Comparison of ENCODE assay signal across 18 cellular contexts in the genomic region with DNA sequence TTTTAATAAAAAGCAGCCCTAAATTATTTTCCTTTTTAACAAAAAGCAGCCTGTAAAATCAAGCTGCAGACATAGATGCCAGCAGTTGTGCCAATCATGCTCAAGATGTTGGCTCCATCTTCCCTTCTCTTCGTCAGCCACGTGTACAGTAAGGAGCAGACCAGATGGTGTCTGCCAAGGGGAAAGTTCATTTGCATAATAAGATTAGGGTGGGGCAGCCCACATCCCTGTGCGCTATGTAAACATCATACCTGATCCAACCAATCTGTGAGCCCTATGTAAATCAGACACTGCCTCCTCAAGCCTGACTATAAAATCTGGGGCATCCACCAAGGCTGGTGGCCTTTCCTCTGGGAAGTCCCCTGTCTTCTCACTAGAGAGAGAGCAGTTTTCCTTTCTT. TPM values are rescaled to one million over a fixed set of nuclear protein-coding genes. Genes with fewer than 3 reads are reported as not detected.
DNase-seq lines count a peak whose midpoint lies in the region; ATAC-seq and TF ChIP-seq lines count a peak whose summit lies in the region.
"Had no signal": no experiment of that assay in that cellular context is flagged by ENCODE, and none has a peak within 500 bp of the region (broad histone marks: within the 10 kb centered on the region; RNA-seq: fewer than 3 reads in every experiment).

No MANE protein-coding gene starts in this region.

- no peaks in the 10 kb centered on the region for H3F3A ChIP-seq in GM23338 (replicated peaks; ENCODE audit: low read depth)

- H3K27ac ChIP-seq in heart left ventricle, result no peak overlapping the region
- H3K27ac ChIP-seq in GM23338 (ENCODE audit: low read depth), result no peak overlapping the region
- H3K27ac ChIP-seq in right atrium auricular region, result no peak overlapping the region
- H3K27ac ChIP-seq: heart right ventricle, KMS-11 had no signal

- H3K27me3 Mint-ChIP-seq in stimulated activated naive CD8-positive, alpha-beta T cell treated with anti-CD3 and anti-CD28 coated beads, Interleukin-15, Interleukin-2, amounts not matched to agents 100 ng/mL and 50 ng/mL, for 24 hours, result no peaks in the 10 kb centered on the region
- H3K27me3 Mint-ChIP-seq in stimulated activated naive CD8-positive, alpha-beta T cell treated with anti-CD3 and anti-CD28 coated beads, Interleukin-15, amount 100 ng/mL, for 72 hours, result no peaks in the 10 kb centered on the region
- no peaks in the 10 kb centered on the region for H3K27me3 Mint-ChIP-seq in GM23338 (ENCODE audit: insufficient read depth, low read depth, poor library complexity)
- H3K27me3 Mint-ChIP-seq: progenitor cell of endocrine pancreas had no signal

- H3K36me3 Mint-ChIP-seq in stimulated activated naive CD8-positive, alpha-beta T cell treated with anti-CD3 and anti-CD28 coated beads, Interleukin-15, Interleukin-2, amounts not matched to agents 100 ng/mL and 50 ng/mL, for 24 hours (ENCODE audit: low read depth), result peaks cover 5% of the 10 kb centered on the region
- no peaks in the 10 kb centered on the region for H3K36me3 Mint-ChIP-seq in GM23338 (ENCODE audit: low read depth)

- no peak overlapping the region for H3K4me3 Mint-ChIP-seq in stimulated activated naive CD8-positive, alpha-beta T cell treated with anti-CD3 and anti-CD28 coated beads, Interleukin-15, Interleukin-2, amounts not matched to agents 100 ng/mL and 50 ng/mL, for 24 hours
- peak overlapping the region in 1 of 2 donors; percentile 6 for H3K4me3 Mint-ChIP-seq in stimulated activated naive CD8-positive, alpha-beta T cell treated with anti-CD3 and anti-CD28 coated beads, Interleukin-15, amount 100 ng/mL, for 72 hours
- no peak overlapping the region for H3K4me3 Mint-ChIP-seq in GM23338
- H3K4me3 Mint-ChIP-seq: nephron had no signal

- H3K9me2 ChIP-seq in GM23338 (ENCODE audit: insufficient read depth), result no peaks in the 10 kb centered on the region

- WGBS in heart left ventricle, 4 donors, result 42 to 61% (median 47%) methylated on average over 3 of the region's 3 CpGs

- H2AFZ ChIP-seq in GM23338, result no peak overlapping the region

- no peaks in the 10 kb centered on the region for H4K20me1 ChIP-seq in GM23338 (replicated peaks; ENCODE audit: insufficient read depth)

- intact Hi-C loops in heart left ventricle (cut with DNase I), result no loop called here

- ATAC-seq in stimulated activated naive CD8-positive, alpha-beta T cell treated with anti-CD3 and anti-CD28 coated beads, Interleukin-15, amount 100 ng/mL, for 72 hours, result no peak
- no peak for ATAC-seq in heart left ventricle
- ATAC-seq in GM23338, result no peak
- ATAC-seq: heart right ventricle had no signal

- no peak overlapping the region for H3K4me3 ChIP-seq in heart left ventricle
- H3K4me3 ChIP-seq in GM23338, result no peak overlapping the region
- H3K4me3 ChIP-seq in right atrium auricular region, result no peak overlapping the region
- H3K4me3 ChIP-seq: heart right ventricle had no signal

- no peak overlapping the region for H3K4me2 ChIP-seq in GM23338
- H3K4me2 ChIP-seq: KMS-11 had no signal

- TF ChIP-seq CTCF in heart left ventricle (IDR thresholded peaks at IDR 0.05), result no peak
- no peak for TF ChIP-seq CTCF in GM23338 (conservative IDR thresholded peaks at IDR 0.05; ENCODE audit: low read depth in 2 of 2)
- TF ChIP-seq CTCF in right atrium auricular region (IDR thresholded peaks at IDR 0.05), result no peak

- peaks cover 16% of the 10 kb centered on the region for H3K4me1 Mint-ChIP-seq in stimulated activated naive CD8-positive, alpha-beta T cell treated with anti-CD3 and anti-CD28 coated beads, Interleukin-15, Interleukin-2, amounts not matched to agents 100 ng/mL and 50 ng/mL, for 24 hours (ENCODE audit: low read depth)
- H3K4me1 Mint-ChIP-seq in stimulated activated naive CD8-positive, alpha-beta T cell treated with anti-CD3 and anti-CD28 coated beads, Interleukin-15, amount 100 ng/mL, for 72 hours, result no peaks in the 10 kb centered on the region
- no peaks in the 10 kb centered on the region for H3K4me1 Mint-ChIP-seq in GM23338
- H3K4me1 Mint-ChIP-seq: nephron had no signal

- H3K36me3 ChIP-seq in heart left ventricle (no peaks in the 10 kb centered on the region), GM23338 (ENCODE audit: insufficient read depth) (no peaks in the 10 kb centered on the region), right atrium auricular region (no peaks in the 10 kb centered on the region)
- H3K36me3 ChIP-seq: heart right ventricle had no signal

- no peaks in the 10 kb centered on the region for H3K79me2 ChIP-seq in GM23338 (replicated peaks; ENCODE audit: insufficient read depth)

- peak overlapping the region; percentile 72 for H3K27ac Mint-ChIP-seq in stimulated activated naive CD8-positive, alpha-beta T cell treated with anti-CD3 and anti-CD28 coated beads, Interleukin-15, Interleukin-2, amounts not matched to agents 100 ng/mL and 50 ng/mL, for 24 hours
- no peak overlapping the region for H3K27ac Mint-ChIP-seq in stimulated activated naive CD8-positive, alpha-beta T cell treated with anti-CD3 and anti-CD28 coated beads, Interleukin-15, amount 100 ng/mL, for 72 hours
- H3K27ac Mint-ChIP-seq in GM23338, result no peak overlapping the region
- H3K27ac Mint-ChIP-seq: nephron, progenitor cell of endocrine pancreas had no signal

- TF ChIP-seq POLR2A in heart left ventricle (IDR thresholded peaks at IDR 0.05), result no peak

- H3K27me3 ChIP-seq in heart left ventricle, result peaks cover 0 to 11% (median 0%) of the 10 kb centered on the region in 9 donors
- H3K27me3 ChIP-seq in GM23338 (ENCODE audit: insufficient read depth), result no peaks in the 10 kb centered on the region
- no peaks in the 10 kb centered on the region for H3K27me3 ChIP-seq in right atrium auricular region

- DNase-seq in stimulated activated naive CD8-positive, alpha-beta T cell treated with anti-CD3 and anti-CD28 coated beads, Interleukin-15, amount 100 ng/mL, for 72 hours, result no peak
- DNase-seq in NCI-H1048 (lab: John Stamatoyannopoulos, UW) (peak; percentile 5), RPMI8226 (peak; percentile 44), heart left ventricle (no peak), GM23338 (ENCODE audit: low spot score) (no peak), right atrium auricular region (ENCODE audit: low spot score) (no peak)
- DNase-seq in activated CD8-positive, alpha-beta memory T cell treated with anti-CD3 and anti-CD28 coated beads, Interleukin-2, amount 50 U/mL, for 48 hours, result no peak
- DNase-seq: activated CD4-positive, alpha-beta T cell treated with anti-CD3 and anti-CD28 coated beads for 1 hour; AML-193; anterior cingulate cortex; Calu3; effector CD4-positive, alpha-beta T cell; heart right ventricle; SIG-M5 had no signal

- no peaks in the 10 kb centered on the region for H3K9me3 Mint-ChIP-seq in stimulated activated naive CD8-positive, alpha-beta T cell treated with anti-CD3 and anti-CD28 coated beads, Interleukin-15, Interleukin-2, amounts not matched to agents 100 ng/mL and 50 ng/mL, for 24 hours
- H3K9me3 Mint-ChIP-seq in stimulated activated naive CD8-positive, alpha-beta T cell treated with anti-CD3 and anti-CD28 coated beads, Interleukin-15, amount 100 ng/mL, for 72 hours, result no peaks in the 10 kb centered on the region
- no peaks in the 10 kb centered on the region; the same call in 2 of the 3 replicates for H3K9me3 Mint-ChIP-seq in GM23338

- H3K4me1 ChIP-seq in heart left ventricle, result no peaks in the 10 kb centered on the region
- H3K4me1 ChIP-seq in GM23338 (ENCODE audit: insufficient read depth), result no peaks in the 10 kb centered on the region
- H3K4me1 ChIP-seq in right atrium auricular region, result no peaks in the 10 kb centered on the region
- H3K4me1 ChIP-seq: heart right ventricle had no signal

- H3K9me3 ChIP-seq in heart left ventricle (peaks cover 0 to 7% (median 0%) of the 10 kb centered on the region in 12 donors), right atrium auricular region (no peaks in the 10 kb centered on the region)
- H3K9me3 ChIP-seq: heart right ventricle had no signal

TF ChIP-seq in GM23338, 12 proteins besides CTCF, POLR2A, EP300 and RAD21 (continues in another document):
- TF ChIP-seq, protein P1, sequence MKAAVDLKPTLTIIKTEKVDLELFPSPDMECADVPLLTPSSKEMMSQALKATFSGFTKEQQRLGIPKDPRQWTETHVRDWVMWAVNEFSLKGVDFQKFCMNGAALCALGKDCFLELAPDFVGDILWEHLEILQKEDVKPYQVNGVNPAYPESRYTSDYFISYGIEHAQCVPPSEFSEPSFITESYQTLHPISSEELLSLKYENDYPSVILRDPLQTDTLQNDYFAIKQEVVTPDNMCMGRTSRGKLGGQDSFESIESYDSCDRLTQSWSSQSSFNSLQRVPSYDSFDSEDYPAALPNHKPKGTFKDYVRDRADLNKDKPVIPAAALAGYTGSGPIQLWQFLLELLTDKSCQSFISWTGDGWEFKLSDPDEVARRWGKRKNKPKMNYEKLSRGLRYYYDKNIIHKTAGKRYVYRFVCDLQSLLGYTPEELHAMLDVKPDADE (IDR thresholded peaks at IDR 0.05), result no peak
- no peak for TF ChIP-seq STAT1 (IDR thresholded peaks at IDR 0.05; ENCODE audit: unreplicated experiment)

RNA-seq across cellular contexts. Expression of gene C1GALT1C1, which starts 23.1 kb away (rescaled TPM):
- total RNA-seq in heart left ventricle (10 to 100 TPM; 14.7 to 25.5 (median 18.5) TPM), right atrium auricular region (10 to 100 TPM; 24.0 to 31.4 TPM)
- polyA plus RNA-seq in heart left ventricle (10 to 100 TPM; 12.9 to 29.3 TPM), GM23338 (2016; fragmentation: Nextera tagmentation; extraction: Ambion mirVana) (13.1 and 16.3 TPM in 2 replicates)
- total RNA-seq in GM23338 (2014; rRNA removed; shearing (Covaris generic)), result 16.4 and 18.8 TPM in 2 replicates

RNA-seq across cellular contexts. Expression of gene MCTS1, which starts 49.1 kb away (rescaled TPM):
- total RNA-seq in heart left ventricle, result 10 to 100 TPM; 17.6 to 47.3 (median 34.1) TPM
- 10 to 100 TPM; 41.1 to 43.8 TPM for polyA plus RNA-seq in heart left ventricle
- 33.0 and 34.4 TPM in 2 replicates for total RNA-seq in GM23338 (2014; rRNA removed; shearing (Covaris generic))
- 55.9 and 58.2 TPM in 2 replicates for polyA plus RNA-seq in GM23338 (2016; fragmentation: Nextera tagmentation; extraction: Ambion mirVana)
- 10 to 100 TPM; 17.2 to 25.3 TPM for total RNA-seq in right atrium auricular region

Comparison
In these comparisons a context has a peak if more than half of its experiments do, and no peak if none do; other contexts are left out.
1. DNase-seq: peak in NCI-H1048 (single experiment) and RPMI8226 (single experiment); none in stimulated activated naive CD8-positive, alpha-beta T cell treated with anti-CD3 and anti-CD28 coated beads, Interleukin-15, amount 100 ng/mL, for 72 hours (0 of 2), heart left ventricle (0 of 5), activated CD8-positive, alpha-beta memory T cell treated with anti-CD3 and anti-CD28 coated beads, Interleukin-2, amount 50 U/mL, for 48 hours (single experiment), GM23338 (single experiment) and right atrium auricular region (single experiment).